Comparison of ENCODE assay signal across 1 cellular context in the genomic region with DNA sequence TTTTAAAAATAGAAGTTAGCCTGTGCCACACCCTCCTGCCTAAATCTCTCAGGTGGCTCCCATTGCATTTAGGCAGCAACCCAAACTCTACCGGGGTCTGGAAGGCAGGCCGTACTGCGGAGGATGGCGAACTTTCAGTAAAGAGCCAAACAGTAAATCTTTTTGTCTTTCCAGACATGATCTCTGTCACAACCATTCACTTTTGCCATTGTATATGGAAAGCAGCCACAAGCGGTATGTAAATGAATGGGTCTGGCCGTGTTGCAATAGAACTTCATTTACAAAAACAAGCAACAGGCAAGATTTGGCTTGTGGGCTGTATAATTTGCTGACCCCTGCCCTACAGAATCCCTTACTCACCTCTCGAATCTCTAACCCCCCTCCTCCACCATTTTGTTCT.
TF ChIP-seq lines count a peak whose summit lies in the region.

No MANE protein-coding gene starts in this region.

TF ChIP-seq in H1, 55 proteins besides CTCF, POLR2A, EP300 and RAD21:
- TF ChIP-seq CEBPB (IDR thresholded peaks at IDR 0.05; ENCODE audit: low read depth, low read length) (no peak), POU5F1 (IDR thresholded peaks at IDR 0.05; ENCODE audit: low read depth, low read length) (no peak)
TF ChIP-seq in H1: peak in this region for 0.
